ENCODE assay signal across 9 cellular contexts in genomic region chr22:32206774-32207758, GRCh38. TPM values are rescaled to one million over a fixed set of nuclear protein-coding genes. Genes with fewer than 3 reads are reported as not detected.
DNase-seq lines count a peak whose midpoint lies in the region; ATAC-seq and TF ChIP-seq lines count a peak whose summit lies in the region.
"Had no signal": no experiment of that assay in that cellular context is flagged by ENCODE, and none has a peak within 500 bp of the region (broad histone marks: within the 10 kb centered on the region; RNA-seq: fewer than 3 reads in every experiment).

No MANE protein-coding gene starts in this region.

- H3K4me1 ChIP-seq in uterus = no peaks in the 10 kb centered on the region

- no peak overlapping the region for H3K27ac ChIP-seq in uterus

- TF ChIP-seq CTCF in uterus (IDR thresholded peaks at IDR 0.05) = peak in 2 of 4 experiments; percentile 15 to 26

- H3K9me3 Mint-ChIP-seq in activated naive CD4-positive, alpha-beta T cell treated with anti-CD3 and anti-CD28 coated beads for 36 hours = no peaks in the 10 kb centered on the region
- no peaks in the 10 kb centered on the region for H3K9me3 Mint-ChIP-seq in immature natural killer cell
- H3K9me3 Mint-ChIP-seq in stimulated activated memory B cell treated with anti-CD40 and anti-IgM and Interleukin-4, amounts not matched to agents 10 μg/mL and 1 μg/mL and 100 μg/mL, for 72 hours = no peaks in the 10 kb centered on the region

- CTCF ChIA-PET in activated naive CD4-positive, alpha-beta T cell treated with anti-CD3 and anti-CD28 coated beads for 36 hours (lab: Charles Lee) = no interaction called here

- H3K36me3 Mint-ChIP-seq in activated naive CD4-positive, alpha-beta T cell treated with anti-CD3 and anti-CD28 coated beads for 36 hours (ENCODE audit: low read depth) = no peaks in the 10 kb centered on the region
- no peaks in the 10 kb centered on the region for H3K36me3 Mint-ChIP-seq in immature natural killer cell
- H3K36me3 Mint-ChIP-seq in stimulated activated memory B cell treated with anti-CD40 and anti-IgM and Interleukin-4, amounts not matched to agents 10 μg/mL and 1 μg/mL and 100 μg/mL, for 72 hours = no peaks in the 10 kb centered on the region

- no peak for ATAC-seq in stimulated activated memory B cell treated with anti-CD40 and anti-IgM and Interleukin-4, amounts not matched to agents 10 μg/mL and 1 μg/mL and 100 μg/mL, for 72 hours

- peak; percentile 35 for DNase-seq in stimulated activated CD4-positive, alpha-beta T cell treated with anti-CD3 and anti-CD28 coated beads, Interleukin-4, amount 100 ng/mL, for 1 hour
- no peak for DNase-seq in stimulated activated CD4-positive, alpha-beta T cell treated with anti-CD3 and anti-CD28 coated beads, Interleukin-1b, Interleukin-23, amount 100 ng/mL, for 48 hours
- peak; percentile 18 for DNase-seq in NCI-H510A (lab: John Stamatoyannopoulos, UW)
- peak; percentile 50 for DNase-seq in activated naive CD4-positive, alpha-beta T cell treated with anti-CD3 and anti-CD28 coated beads for 36 hours
- DNase-seq in immature natural killer cell = peak in 2 of 3 donors; percentile 21 to 36
- no peak for DNase-seq in uterus
- no peak for DNase-seq in ureter (ENCODE audit: low spot score)

- intact Hi-C loops in activated naive CD4-positive, alpha-beta T cell treated with anti-CD3 and anti-CD28 coated beads for 36 hours (cut with micrococcal nuclease) = loop anchor here (1.0 to 2.0 kb wide), 4 partner anchors 64 to 266 kb away; no protein-coding TSS in a partner anchor
- intact Hi-C loops in uterus (cut with DNase I; ENCODE audit: low total_unique reads) = no loop called here

- no peak overlapping the region for H3K27ac Mint-ChIP-seq in activated naive CD4-positive, alpha-beta T cell treated with anti-CD3 and anti-CD28 coated beads for 36 hours
- peak overlapping the region in 1 of 6 donors; percentile 36 for H3K27ac Mint-ChIP-seq in immature natural killer cell
- no peak overlapping the region for H3K27ac Mint-ChIP-seq in stimulated activated memory B cell treated with anti-CD40 and anti-IgM and Interleukin-4, amounts not matched to agents 10 μg/mL and 1 μg/mL and 100 μg/mL, for 72 hours

- H3K4me3 ChIP-seq in uterus = no peak overlapping the region

- H3K27me3 Mint-ChIP-seq in activated naive CD4-positive, alpha-beta T cell treated with anti-CD3 and anti-CD28 coated beads for 36 hours (ENCODE audit: low read depth) = peaks cover 17% of the 10 kb centered on the region
- peaks cover 2 to 22% (median 4%) of the 10 kb centered on the region in 3 donors for H3K27me3 Mint-ChIP-seq in immature natural killer cell (ENCODE audit: low read depth in 3 of 3)
- peaks cover 70% of the 10 kb centered on the region for H3K27me3 Mint-ChIP-seq in stimulated activated memory B cell treated with anti-CD40 and anti-IgM and Interleukin-4, amounts not matched to agents 10 μg/mL and 1 μg/mL and 100 μg/mL, for 72 hours

- no peaks in the 10 kb centered on the region for H3K9me3 ChIP-seq in uterus

- no peak overlapping the region for H3K4me3 Mint-ChIP-seq in activated naive CD4-positive, alpha-beta T cell treated with anti-CD3 and anti-CD28 coated beads for 36 hours
- H3K4me3 Mint-ChIP-seq in immature natural killer cell = peak overlapping the region in 4 of 5 donors; percentile 14 to 64 (median 60)
- no peak overlapping the region for H3K4me3 Mint-ChIP-seq in stimulated activated memory B cell treated with anti-CD40 and anti-IgM and Interleukin-4, amounts not matched to agents 10 μg/mL and 1 μg/mL and 100 μg/mL, for 72 hours

- no peaks in the 10 kb centered on the region for H3K36me3 ChIP-seq in uterus

- peaks cover 0 to 8% of the 10 kb centered on the region in 2 donors for H3K27me3 ChIP-seq in uterus

- peaks cover 24% of the 10 kb centered on the region for H3K4me1 Mint-ChIP-seq in activated naive CD4-positive, alpha-beta T cell treated with anti-CD3 and anti-CD28 coated beads for 36 hours (ENCODE audit: low read depth)
- peaks cover 21 to 52% of the 10 kb centered on the region in 2 donors for H3K4me1 Mint-ChIP-seq in immature natural killer cell
- H3K4me1 Mint-ChIP-seq in stimulated activated memory B cell treated with anti-CD40 and anti-IgM and Interleukin-4, amounts not matched to agents 10 μg/mL and 1 μg/mL and 100 μg/mL, for 72 hours = no peaks in the 10 kb centered on the region

- no peak for TF ChIP-seq POLR2A in uterus (IDR thresholded peaks at IDR 0.05)

RNA-seq across cellular contexts. Expression of gene RFPL2, which starts 2.2 kb away (rescaled TPM):
- not detected for total RNA-seq in activated naive CD4-positive, alpha-beta T cell treated with anti-CD3 and anti-CD28 coated beads for 36 hours
- polyA plus RNA-seq in immature natural killer cell = under 1 TPM in 1 of 3 donors, not detected in 2; 0.24 TPM
- not detected for total RNA-seq in uterus
- not detected for total RNA-seq in ureter
- polyA plus RNA-seq: adipose tissue had no signal

RNA-seq across cellular contexts. Expression of gene C22orf42, which starts 48.0 kb away (rescaled TPM):
- not detected for total RNA-seq in activated naive CD4-positive, alpha-beta T cell treated with anti-CD3 and anti-CD28 coated beads for 36 hours
- polyA plus RNA-seq in immature natural killer cell = not detected
- not detected for total RNA-seq in uterus
- total RNA-seq in ureter = not detected

RNA-seq across cellular contexts. Expression of gene SLC5A4, which starts 48.1 kb away (rescaled TPM):
- total RNA-seq in activated naive CD4-positive, alpha-beta T cell treated with anti-CD3 and anti-CD28 coated beads for 36 hours = not detected
- polyA plus RNA-seq in immature natural killer cell = not detected
- total RNA-seq in uterus (1 to 10 TPM in 2 of 4 donors, not detected in 2; 4.7 to 4.9 TPM), ureter (2.1 TPM)

Comparison
In these comparisons a context has a peak if more than half of its experiments do, and no peak if none do; other contexts are left out.
1. DNase-seq: peak in stimulated activated CD4-positive, alpha-beta T cell treated with anti-CD3 and anti-CD28 coated beads, Interleukin-4, amount 100 ng/mL, for 1 hour (single experiment), NCI-H510A (single experiment), activated naive CD4-positive, alpha-beta T cell treated with anti-CD3 and anti-CD28 coated beads for 36 hours (single experiment) and immature natural killer cell (2 of 3); none in stimulated activated CD4-positive, alpha-beta T cell treated with anti-CD3 and anti-CD28 coated beads, Interleukin-1b, Interleukin-23, amount 100 ng/mL, for 48 hours (single experiment), uterus (0 of 2) and ureter (single experiment).
2. H3K4me3 Mint-ChIP-seq: peak in immature natural killer cell (4 of 5); none in activated naive CD4-positive, alpha-beta T cell treated with anti-CD3 and anti-CD28 coated beads for 36 hours (single experiment) and stimulated activated memory B cell treated with anti-CD40 and anti-IgM and Interleukin-4, amounts not matched to agents 10 μg/mL and 1 μg/mL and 100 μg/mL, for 72 hours (single experiment).